ENCODE assay signal across 8 cellular contexts in the genomic region with DNA sequence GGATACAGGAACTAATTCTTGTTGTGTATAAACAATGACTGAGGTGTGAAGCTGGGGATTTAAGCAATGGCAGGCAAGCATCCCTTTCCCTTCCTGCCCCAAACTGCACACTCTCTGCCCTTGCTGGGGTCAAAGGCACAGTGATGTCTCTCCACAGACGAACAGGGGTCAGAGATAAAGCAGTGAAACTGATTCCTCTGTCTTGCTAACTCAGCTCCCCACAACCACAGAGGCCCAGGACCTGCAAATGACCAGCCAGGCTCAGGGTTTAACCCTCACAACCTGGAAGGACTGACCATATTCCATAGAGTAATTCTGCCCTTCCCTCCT.
DNase-seq lines count a peak whose midpoint lies in the region; ATAC-seq and TF ChIP-seq lines count a peak whose summit lies in the region.

No MANE protein-coding gene starts in this region.

- H3K36me3 Mint-ChIP-seq in central memory CD8-positive, alpha-beta T cell (ENCODE audit: insufficient read depth), result peaks cover 50% of the 10 kb centered on the region
- no peaks in the 10 kb centered on the region for H3K36me3 Mint-ChIP-seq in type B pancreatic cell

- no peak for TF ChIP-seq CTCF in type B pancreatic cell (conservative IDR thresholded peaks at IDR 0.05)

- no peak for ATAC-seq in Right ventricle myocardium inferior
- ATAC-seq in left ventricle myocardium superior, result no peak
- peak; percentile 9 for ATAC-seq in HG03432 (IDR thresholded peaks at IDR 0.05; ENCODE audit: unreplicated experiment)
- ATAC-seq in central memory CD8-positive, alpha-beta T cell (replicated peaks; ENCODE audit: extremely low read depth, poor library complexity, severe bottlenecking), result no peak
- no peak for ATAC-seq in GM21737 (IDR thresholded peaks at IDR 0.05; ENCODE audit: unreplicated experiment)

- intact Hi-C loops in Right ventricle myocardium inferior (cut with DNase I) (no loop called here), left ventricle myocardium superior (cut with micrococcal nuclease) (no loop called here)

- H3K27ac Mint-ChIP-seq in central memory CD8-positive, alpha-beta T cell (ENCODE audit: low read depth), result peak overlapping the region; percentile 95
- peak overlapping the region; percentile 50 for H3K27ac Mint-ChIP-seq in type B pancreatic cell

- H3K4me1 Mint-ChIP-seq in central memory CD8-positive, alpha-beta T cell, result peaks cover 87% of the 10 kb centered on the region
- H3K4me1 Mint-ChIP-seq in type B pancreatic cell (ENCODE audit: unreplicated experiment), result peaks cover 70% of the 10 kb centered on the region

- no peaks in the 10 kb centered on the region for H3K9me3 Mint-ChIP-seq in central memory CD8-positive, alpha-beta T cell
- H3K9me3 Mint-ChIP-seq in type B pancreatic cell, result no peaks in the 10 kb centered on the region

- no peaks in the 10 kb centered on the region for H3K27me3 Mint-ChIP-seq in central memory CD8-positive, alpha-beta T cell
- no peaks in the 10 kb centered on the region for H3K27me3 Mint-ChIP-seq in type B pancreatic cell

- peak overlapping the region; percentile 85 for H3K4me3 Mint-ChIP-seq in central memory CD8-positive, alpha-beta T cell
- no peak overlapping the region for H3K4me3 Mint-ChIP-seq in type B pancreatic cell

- DNase-seq in Right ventricle myocardium inferior (ENCODE audit: missing footprints) (peak; percentile 31), left ventricle myocardium superior (no peak), type B pancreatic cell (ENCODE audit: extremely low spot score, unreplicated experiment) (no peak), HuH-7 (ENCODE audit: low spot score) (no peak), anterior cingulate cortex (lab: John Stamatoyannopoulos, UW) (no peak)
- no peak for DNase-seq in central memory CD8-positive, alpha-beta T cell (ENCODE audit: low spot score in 2 of 2)
